In the genomic region with DNA sequence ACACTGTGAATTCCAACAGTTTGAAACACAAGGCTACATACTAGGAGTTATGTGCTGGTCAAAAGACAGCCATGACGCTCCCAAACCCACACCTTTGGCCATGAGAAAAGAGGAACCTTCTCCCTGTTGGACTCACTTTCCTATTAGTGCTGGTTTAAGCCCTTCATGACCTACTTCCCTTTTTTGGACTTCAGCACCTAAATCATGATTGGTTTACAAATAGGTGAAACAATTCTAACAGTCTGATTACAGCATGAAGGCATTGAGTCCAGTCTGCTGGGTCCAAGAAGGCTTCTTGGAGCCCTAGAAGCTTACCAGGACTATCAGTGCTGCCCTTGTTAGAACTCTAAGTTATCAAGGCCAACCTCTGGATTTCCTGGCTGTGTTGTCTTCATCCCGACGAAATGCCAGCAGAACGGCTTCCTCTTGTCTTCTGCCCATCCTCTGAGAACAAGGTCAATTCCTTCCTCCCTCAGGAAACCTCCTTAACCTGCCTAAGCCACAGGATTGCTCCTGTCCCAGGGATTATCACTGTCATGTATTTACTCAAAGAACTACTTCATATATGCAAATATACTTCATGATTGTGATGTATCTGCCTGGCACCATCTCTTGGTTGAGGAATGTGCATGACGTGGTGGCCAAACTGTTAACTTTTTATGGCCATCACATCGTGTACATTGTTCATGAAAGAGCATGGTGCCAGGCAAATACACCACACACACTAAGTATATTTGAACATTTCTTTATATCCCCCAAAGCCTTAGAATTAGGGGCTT, we compare ENCODE assay signal across 19 cellular contexts.
"Had no signal": no experiment of that assay in that cellular context is flagged by ENCODE, and none has a peak within 500 bp of the region (broad histone marks: within the 10 kb centered on the region; RNA-seq: fewer than 3 reads in every experiment).

No MANE protein-coding gene starts in this region.

- FAIRE-seq: keratinocyte had no signal

- H3K27me3 ChIP-seq: brain microvascular endothelial cell, gastrocnemius medialis, thyroid gland had no signal

- H3K9me3 Mint-ChIP-seq: activated CD8-positive, alpha-beta T cell treated with anti-CD3 and anti-CD28 coated beads for 36 hours; activated naive CD4-positive, alpha-beta T cell treated with anti-CD3 and anti-CD28 coated beads for 36 hours; activated T-helper 2 cell treated with anti-CD3 and anti-CD28 coated beads, Interferon-gamma antibody, Interleukin-2, Interleukin-4, amounts not matched to agents 10 μg/mL and 5 μg/mL and 100 μg/mL, durations not matched to agents 14 hours and 24 hours and 36 hours had no signal

- H3K27ac Mint-ChIP-seq: activated CD4-positive, alpha-beta T cell treated with anti-CD3 and anti-CD28 coated beads, Interleukin-2, amount 10 ng/mL, durations not matched to agents 24 days and 14 days; activated CD8-positive, alpha-beta T cell treated with anti-CD3 and anti-CD28 coated beads for 36 hours; activated naive CD4-positive, alpha-beta T cell treated with anti-CD3 and anti-CD28 coated beads for 36 hours; activated T-helper 2 cell treated with anti-CD3 and anti-CD28 coated beads, Interferon-gamma antibody, Interleukin-2, Interleukin-4, amounts not matched to agents 10 μg/mL and 5 μg/mL and 100 μg/mL, durations not matched to agents 14 hours and 24 hours and 36 hours; mesothelial cell of epicardium; nephron progenitor cell had no signal

- ATAC-seq: activated CD8-positive, alpha-beta T cell treated with anti-CD3 and anti-CD28 coated beads for 36 hours; esophagus mucosa; gastrocnemius medialis had no signal

- DNase-seq: activated CD4-positive, alpha-beta T cell treated with anti-CD3 and anti-CD28 coated beads, Interleukin-2, amount 10 ng/mL, durations not matched to agents 24 days and 14 days; activated CD8-positive, alpha-beta T cell treated with anti-CD3 and anti-CD28 coated beads for 36 hours; activated naive CD4-positive, alpha-beta T cell treated with anti-CD3 and anti-CD28 coated beads for 36 hours; activated T-cell treated with anti-CD3 and anti-CD28 coated beads, Interleukin-2, amount 50 U/mL, for 1 hour; aorta; brain microvascular endothelial cell; cerebellar nuclear complex; effector CD4-positive, alpha-beta T cell; gastrocnemius medialis; head of caudate nucleus; nephron progenitor cell; nucleus accumbens; retina; stimulated activated naive CD4-positive, alpha-beta T cell treated with Interleukin-2 at 50 U/mL for 16 hours; thyroid gland had no signal

- H3K27me3 Mint-ChIP-seq: activated CD4-positive, alpha-beta T cell treated with anti-CD3 and anti-CD28 coated beads, Interleukin-2, amount 10 ng/mL, durations not matched to agents 24 days and 14 days; activated CD8-positive, alpha-beta T cell treated with anti-CD3 and anti-CD28 coated beads for 36 hours had no signal

- H3K9me3 ChIP-seq: gastrocnemius medialis, thyroid gland had no signal

- H3K36me3 ChIP-seq: brain microvascular endothelial cell, gastrocnemius medialis, thyroid gland had no signal

- H3K4me3 Mint-ChIP-seq: activated CD4-positive, alpha-beta T cell treated with anti-CD3 and anti-CD28 coated beads, Interleukin-2, amount 10 ng/mL, durations not matched to agents 24 days and 14 days; activated CD8-positive, alpha-beta T cell treated with anti-CD3 and anti-CD28 coated beads for 36 hours; activated naive CD4-positive, alpha-beta T cell treated with anti-CD3 and anti-CD28 coated beads for 36 hours; mesothelial cell of epicardium; nephron progenitor cell had no signal

- H3K27ac ChIP-seq: brain microvascular endothelial cell, gastrocnemius medialis, thyroid gland had no signal

- H3K4me1 Mint-ChIP-seq: nephron progenitor cell had no signal

- H3K4me1 ChIP-seq: thyroid gland had no signal

- H3K4me3 ChIP-seq: gastrocnemius medialis, thyroid gland had no signal
